17 cellular contexts compared by ENCODE assay signal in the genomic region with DNA sequence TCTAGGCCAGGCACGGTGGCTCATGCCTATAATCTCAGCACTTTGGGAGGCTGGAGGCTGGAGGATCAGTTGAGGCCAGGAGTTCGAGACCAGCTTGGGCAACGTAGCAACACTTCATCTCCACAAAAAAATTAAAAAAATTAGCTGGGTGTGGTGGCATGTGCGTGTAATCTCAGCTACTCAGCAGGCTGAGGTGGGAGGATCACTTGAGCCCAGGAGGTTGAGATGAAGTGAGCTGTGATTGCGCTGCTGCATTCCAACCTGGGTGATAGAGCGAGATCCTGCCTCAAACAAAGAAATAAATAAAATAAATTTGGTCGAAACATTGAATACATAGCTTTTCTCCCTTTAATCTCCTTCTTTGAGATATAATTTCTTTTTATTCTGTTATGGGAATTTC.
DNase-seq lines count a peak whose midpoint lies in the region; ATAC-seq and TF ChIP-seq lines count a peak whose summit lies in the region.
"Had no signal": no experiment of that assay in that cellular context is flagged by ENCODE, and none has a peak within 500 bp of the region (broad histone marks: within the 10 kb centered on the region; RNA-seq: fewer than 3 reads in every experiment).

No MANE protein-coding gene starts in this region.

- H3K4me1 ChIP-seq in GM23338 (ENCODE audit: insufficient read depth) (peaks cover 34% of the 10 kb centered on the region), Panc1 (ENCODE audit: control insufficient read depth, insufficient read depth, low read length) (peaks cover 15% of the 10 kb centered on the region), endodermal cell (ENCODE audit: control insufficient read depth, insufficient read depth, low read length) (peaks cover 11% of the 10 kb centered on the region), left lung (no peaks in the 10 kb centered on the region), Karpas-422 (ENCODE audit: low read length) (peaks cover 3% of the 10 kb centered on the region; the same call in 1 of the 2 replicates)

- H4K20me1 ChIP-seq in GM23338 (replicated peaks; ENCODE audit: insufficient read depth) (no peaks in the 10 kb centered on the region), Karpas-422 (ENCODE audit: insufficient read depth, low read depth, low read length) (no peaks in the 10 kb centered on the region)

- H3K9me2 ChIP-seq in GM23338 (ENCODE audit: insufficient read depth) (no peaks in the 10 kb centered on the region), Karpas-422 (replicated peaks; ENCODE audit: insufficient read depth, low read length) (no peaks in the 10 kb centered on the region)

- 80 to 87% methylated on average over 5 to 6 of the region's 7 CpGs for WGBS in endodermal cell (ENCODE audit: insufficient coverage in 1 of 2, insufficient read length in 1 of 2), 2 experiments

- POLR2A ChIA-PET in Panc1 (lab: Charles Lee) = no interaction called here

- no peak for TF ChIP-seq CTCF in GM23338 (conservative IDR thresholded peaks at IDR 0.05; ENCODE audit: low read depth in 2 of 2)
- no peak for TF ChIP-seq CTCF in Panc1 (IDR thresholded peaks at IDR 0.05)
- TF ChIP-seq CTCF in endodermal cell (conservative IDR thresholded peaks at IDR 0.05) = no peak
- TF ChIP-seq CTCF in left lung (IDR thresholded peaks at IDR 0.05) = no peak

- H3K27ac Mint-ChIP-seq in GM23338 (no peak overlapping the region), endodermal cell (no peak overlapping the region)
- H3K27ac Mint-ChIP-seq: CD4-positive, alpha-beta memory T cell had no signal

- H3K9ac ChIP-seq in endodermal cell (ENCODE audit: extremely low read depth, low read length, poor library complexity, severe bottlenecking) = no peak overlapping the region
- no peak overlapping the region for H3K9ac ChIP-seq in Karpas-422 (ENCODE audit: low read length)

- intact Hi-C loops in Panc1 (cut with micrococcal nuclease; ENCODE audit: unreplicated experiment) = no loop called here
- intact Hi-C loops in left lung (cut with DNase I) = no loop called here

- no peak overlapping the region for H3K4me3 ChIP-seq in GM23338
- no peak overlapping the region for H3K4me3 ChIP-seq in Panc1 (ENCODE audit: low read depth in 2 of 2, low read length in 2 of 2)
- H3K4me3 ChIP-seq in endodermal cell (ENCODE audit: low read length) = peak overlapping the region; percentile 22
- H3K4me3 ChIP-seq in left lung = no peak overlapping the region
- no peak overlapping the region for H3K4me3 ChIP-seq in Karpas-422 (ENCODE audit: low read length)
- H3K4me3 ChIP-seq: A549, HAP-1 had no signal

- H3K4me3 Mint-ChIP-seq in GM23338 (no peak overlapping the region), endodermal cell (no peak overlapping the region)
- H3K4me3 Mint-ChIP-seq: CD4-positive, alpha-beta memory T cell had no signal

- CTCF ChIA-PET in Panc1 (lab: Charles Lee) = no interaction called here

- H3K4me1 Mint-ChIP-seq in GM23338 = peaks cover 36% of the 10 kb centered on the region
- peaks cover 40% of the 10 kb centered on the region for H3K4me1 Mint-ChIP-seq in endodermal cell

- DNase-seq in GM23338 (ENCODE audit: low spot score) (no peak), Panc1 (ENCODE audit: low read depth, low spot score) (no peak), endodermal cell (no peak), left lung (no peak), Karpas-422 (no peak)
- DNase-seq: AML-193; CD4-positive, alpha-beta memory T cell; DMS153; DMS79; GDM1 had no signal

- H3K36me3 Mint-ChIP-seq in GM23338 (ENCODE audit: low read depth) = peaks cover 6% of the 10 kb centered on the region; the same call in 1 of the 3 replicates
- H3K36me3 Mint-ChIP-seq in endodermal cell (ENCODE audit: low read depth) = no peaks in the 10 kb centered on the region
- H3K36me3 Mint-ChIP-seq: CD4-positive, alpha-beta memory T cell had no signal

- no peaks in the 10 kb centered on the region for H3F3A ChIP-seq in GM23338 (replicated peaks; ENCODE audit: low read depth)

- H3K9me3 Mint-ChIP-seq in GM23338 = peaks cover 12% of the 10 kb centered on the region; the same call in 2 of the 3 replicates
- H3K9me3 Mint-ChIP-seq in endodermal cell = no peaks in the 10 kb centered on the region
- H3K9me3 Mint-ChIP-seq: CD4-positive, alpha-beta memory T cell had no signal

- H3K4me2 ChIP-seq in GM23338 = peak overlapping the region; percentile 43
- H3K4me2 ChIP-seq in Karpas-422 (ENCODE audit: low read depth, low read length, poor library complexity, severe bottlenecking) = no peak overlapping the region
- H3K4me2 ChIP-seq: A549 had no signal

- no TSS peak for BruUV-seq in Panc1 (replicated peaks; lab: Mats Ljungman, UMichigan)

- no peaks in the 10 kb centered on the region for H3K9me3 ChIP-seq in Panc1 (ENCODE audit: control insufficient read depth, insufficient read depth, low read depth, low read length)
- H3K9me3 ChIP-seq in endodermal cell (ENCODE audit: control insufficient read depth, low read length) = peaks cover 9% of the 10 kb centered on the region
- H3K9me3 ChIP-seq in left lung = no peaks in the 10 kb centered on the region
- no peaks in the 10 kb centered on the region for H3K9me3 ChIP-seq in Karpas-422 (ENCODE audit: low read length)
- H3K9me3 ChIP-seq: A549, HAP-1 had no signal

- H3K36me3 ChIP-seq in GM23338 (ENCODE audit: insufficient read depth) (no peaks in the 10 kb centered on the region; the same call in 1 of the 2 replicates), Panc1 (ENCODE audit: control insufficient read depth, insufficient read depth, low read length) (no peaks in the 10 kb centered on the region), endodermal cell (ENCODE audit: control insufficient read depth, insufficient read depth, low read length) (no peaks in the 10 kb centered on the region), left lung (no peaks in the 10 kb centered on the region), Karpas-422 (ENCODE audit: insufficient read depth, low read length) (no peaks in the 10 kb centered on the region)
- H3K36me3 ChIP-seq: HAP-1 had no signal

- H3K27ac ChIP-seq in GM23338 (ENCODE audit: low read depth) (no peak overlapping the region), Panc1 (ENCODE audit: low read length) (peak overlapping the region; percentile 67; the same call in 1 of the 2 replicates), endodermal cell (ENCODE audit: low read depth, low read length) (no peak overlapping the region), left lung (peak overlapping the region in 1 of 2 donors; percentile 4), Karpas-422 (ENCODE audit: low read length) (no peak overlapping the region)
- H3K27ac ChIP-seq: 22Rv1, C4-2B had no signal

- no peak for ATAC-seq in GM23338
- no peak for ATAC-seq in Panc1
- ATAC-seq in left lung = peak; percentile 80
- no peak for ATAC-seq in GM19455 (IDR thresholded peaks at IDR 0.05; ENCODE audit: unreplicated experiment)
- no peak for ATAC-seq in HG02870 (IDR thresholded peaks at IDR 0.05; ENCODE audit: unreplicated experiment)
- ATAC-seq in HG02759 (IDR thresholded peaks at IDR 0.05; ENCODE audit: unreplicated experiment) = no peak
- ATAC-seq: A549 had no signal

- peaks cover 5% of the 10 kb centered on the region for H3K27me3 Mint-ChIP-seq in GM23338 (ENCODE audit: insufficient read depth, low read depth, poor library complexity)
- peaks cover 16% of the 10 kb centered on the region for H3K27me3 Mint-ChIP-seq in endodermal cell (ENCODE audit: insufficient read depth)
- H3K27me3 Mint-ChIP-seq: CD4-positive, alpha-beta memory T cell had no signal

- H3K27me3 ChIP-seq in GM23338 (ENCODE audit: insufficient read depth) = no peaks in the 10 kb centered on the region
- H3K27me3 ChIP-seq in Panc1 (ENCODE audit: control insufficient read depth, insufficient read depth, low read length) = no peaks in the 10 kb centered on the region
- H3K27me3 ChIP-seq in endodermal cell (ENCODE audit: control insufficient read depth, insufficient read depth, low read length, poor library complexity, severe bottlenecking) = peaks cover under 1% of the 10 kb centered on the region
- H3K27me3 ChIP-seq in left lung = no peaks in the 10 kb centered on the region
- no peaks in the 10 kb centered on the region for H3K27me3 ChIP-seq in Karpas-422 (ENCODE audit: low read length)

- in situ Hi-C loops in Panc1 (cut with HindIII; ENCODE audit: low pct_unique_long_range_greater_than_20kb, low sequenced_read_pairs) = no loop called here

- H2AFZ ChIP-seq in GM23338 (no peak overlapping the region), Karpas-422 (ENCODE audit: low read length) (no peak overlapping the region)

- H3K79me2 ChIP-seq in GM23338 (replicated peaks; ENCODE audit: insufficient read depth) (no peaks in the 10 kb centered on the region), Karpas-422 (ENCODE audit: low read length) (no peaks in the 10 kb centered on the region)

TF ChIP-seq in GM23338, 12 proteins besides CTCF, POLR2A, EP300 and RAD21 (continues in another document):
- no peak for TF ChIP-seq EZH2 (IDR thresholded peaks at IDR 0.05; ENCODE audit: low read depth, unreplicated experiment)
- TF ChIP-seq, protein P1, sequence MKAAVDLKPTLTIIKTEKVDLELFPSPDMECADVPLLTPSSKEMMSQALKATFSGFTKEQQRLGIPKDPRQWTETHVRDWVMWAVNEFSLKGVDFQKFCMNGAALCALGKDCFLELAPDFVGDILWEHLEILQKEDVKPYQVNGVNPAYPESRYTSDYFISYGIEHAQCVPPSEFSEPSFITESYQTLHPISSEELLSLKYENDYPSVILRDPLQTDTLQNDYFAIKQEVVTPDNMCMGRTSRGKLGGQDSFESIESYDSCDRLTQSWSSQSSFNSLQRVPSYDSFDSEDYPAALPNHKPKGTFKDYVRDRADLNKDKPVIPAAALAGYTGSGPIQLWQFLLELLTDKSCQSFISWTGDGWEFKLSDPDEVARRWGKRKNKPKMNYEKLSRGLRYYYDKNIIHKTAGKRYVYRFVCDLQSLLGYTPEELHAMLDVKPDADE (IDR thresholded peaks at IDR 0.05) = no peak
- TF ChIP-seq STAT1 (IDR thresholded peaks at IDR 0.05; ENCODE audit: unreplicated experiment) = no peak
- TF ChIP-seq CREB1 (CRISPR knock-in tag; IDR thresholded peaks at IDR 0.05; ENCODE audit: low read depth) = no peak
- TF ChIP-seq EZH2phosphoT487 (IDR thresholded peaks at IDR 0.05; ENCODE audit: unreplicated experiment) = no peak
